27 cellular contexts compared by ENCODE assay signal in genomic region chr11:44451706-44452105, GRCh38.
"Had no signal": no experiment of that assay in that cellular context is flagged by ENCODE, and none has a peak within 500 bp of the region (broad histone marks: within the 10 kb centered on the region; RNA-seq: fewer than 3 reads in every experiment).

No MANE protein-coding gene starts in this region.

- H3K4me3 ChIP-seq: left lung, lung, right atrium auricular region, right lobe of liver, smooth muscle cell, tibial nerve, upper lobe of left lung, vagina had no signal

- H3K4me3 Mint-ChIP-seq: immature natural killer cell; naive B cell; natural killer cell; nephron progenitor cell; stimulated activated memory B cell treated with anti-CD40 and anti-IgM and Interleukin-4, amounts not matched to agents 10 μg/mL and 1 μg/mL and 100 μg/mL, for 72 hours; stimulated activated naive CD8-positive, alpha-beta T cell treated with anti-CD3 and anti-CD28 coated beads, Interleukin-15, amount 100 ng/mL, for 72 hours had no signal

- H3K9me3 Mint-ChIP-seq: immature natural killer cell; naive B cell; natural killer cell; nephron progenitor cell; stimulated activated memory B cell treated with anti-CD40 and anti-IgM and Interleukin-4, amounts not matched to agents 10 μg/mL and 1 μg/mL and 100 μg/mL, for 72 hours; stimulated activated naive CD8-positive, alpha-beta T cell treated with anti-CD3 and anti-CD28 coated beads, Interleukin-15, amount 100 ng/mL, for 72 hours had no signal

- H3K27me3 Mint-ChIP-seq: stimulated activated naive CD8-positive, alpha-beta T cell treated with anti-CD3 and anti-CD28 coated beads, Interleukin-15, amount 100 ng/mL, for 72 hours had no signal

- H3K27ac Mint-ChIP-seq: immature natural killer cell; natural killer cell; nephron progenitor cell; progenitor cell of endocrine pancreas; stimulated activated memory B cell treated with anti-CD40 and anti-IgM and Interleukin-4, amounts not matched to agents 10 μg/mL and 1 μg/mL and 100 μg/mL, for 72 hours; stimulated activated naive CD8-positive, alpha-beta T cell treated with anti-CD3 and anti-CD28 coated beads, Interleukin-15, amount 100 ng/mL, for 72 hours had no signal

- H3K27me3 ChIP-seq: right atrium auricular region, right lobe of liver, tibial nerve, upper lobe of left lung, vagina had no signal

- H3K4me1 Mint-ChIP-seq: immature natural killer cell; natural killer cell; nephron progenitor cell; stimulated activated memory B cell treated with anti-CD40 and anti-IgM and Interleukin-4, amounts not matched to agents 10 μg/mL and 1 μg/mL and 100 μg/mL, for 72 hours; stimulated activated naive CD8-positive, alpha-beta T cell treated with anti-CD3 and anti-CD28 coated beads, Interleukin-15, amount 100 ng/mL, for 72 hours had no signal

- H3K4me2 ChIP-seq: smooth muscle cell had no signal

- H3K36me3 ChIP-seq: left lung, right atrium auricular region, right lobe of liver, tibial nerve, upper lobe of left lung, vagina had no signal

- ATAC-seq: left colon; left lung; natural killer cell; stimulated activated memory B cell treated with anti-CD40 and anti-IgM and Interleukin-4, amounts not matched to agents 10 μg/mL and 1 μg/mL and 100 μg/mL, for 72 hours; stimulated activated naive CD8-positive, alpha-beta T cell treated with anti-CD3 and anti-CD28 coated beads, Interleukin-15, amount 100 ng/mL, for 72 hours had no signal

- H3K4me1 ChIP-seq: left lung, parathyroid adenoma, right lobe of liver, tibial nerve, upper lobe of left lung had no signal

- H3K36me3 Mint-ChIP-seq: immature natural killer cell; naive B cell; natural killer cell; stimulated activated memory B cell treated with anti-CD40 and anti-IgM and Interleukin-4, amounts not matched to agents 10 μg/mL and 1 μg/mL and 100 μg/mL, for 72 hours had no signal

- H2AFZ ChIP-seq: parathyroid adenoma had no signal

- H3K79me2 ChIP-seq: parathyroid adenoma had no signal

- DNase-seq: head of caudate nucleus; hypothalamus; immature natural killer cell; kidney; left colon; left lung; naive B cell; natural killer cell; nephron progenitor cell; nucleus accumbens; right lobe of liver; stimulated activated CD4-positive, alpha-beta T cell treated with anti-CD3 and anti-CD28 coated beads, Interleukin-1b, Interleukin-23, amount 100 ng/mL, for 48 hours; stimulated activated CD4-positive, alpha-beta T cell treated with anti-CD3 and anti-CD28 coated beads, Interleukin-2, amount 100 ng/mL, for 48 hours; stimulated activated CD4-positive, alpha-beta T cell treated with anti-CD3 and anti-CD28 coated beads, Interleukin-4, amount 100 ng/mL, for 4 hours; stimulated activated CD8-positive, alpha-beta memory T cell treated with anti-CD3 and anti-CD28 coated beads, Interleukin-4, amount 100 ng/mL, for 48 hours; stimulated activated naive CD4-positive, alpha-beta T cell treated with Interleukin-2 at 50 U/mL for 16 hours; stimulated activated naive CD8-positive, alpha-beta T cell treated with anti-CD3 and anti-CD28 coated beads, Interleukin-15, amount 100 ng/mL, for 72 hours; substantia nigra; upper lobe of left lung had no signal

- H3K9ac ChIP-seq: parathyroid adenoma had no signal

- H3K27ac ChIP-seq: left lung, parathyroid adenoma, right atrium auricular region, right lobe of liver, tibial nerve, upper lobe of left lung, vagina had no signal

- H3K9me3 ChIP-seq: left lung, right atrium auricular region, right lobe of liver, tibial nerve, upper lobe of left lung, vagina had no signal
